Comparison of ENCODE assay signal across 8 cellular contexts in genomic region chr13:50893211-50893852, GRCh38. TPM values are rescaled to one million over a fixed set of nuclear protein-coding genes. Genes with fewer than 3 reads are reported as not detected.
DNase-seq lines count a peak whose midpoint lies in the region; ATAC-seq and TF ChIP-seq lines count a peak whose summit lies in the region.

No MANE protein-coding gene starts in this region.

- no peak overlapping the region for H3K9ac ChIP-seq in SK-N-MC (ENCODE audit: insufficient read length)

- H3K4me1 Mint-ChIP-seq in CD4-positive, alpha-beta T cell (ENCODE audit: low read depth), result peaks cover 43% of the 10 kb centered on the region
- peaks cover 63% of the 10 kb centered on the region for H3K4me1 Mint-ChIP-seq in memory B cell

- peak; percentile 92 for ATAC-seq in CD4-positive, alpha-beta T cell (ENCODE audit: poor library complexity)
- ATAC-seq in GM19328 (IDR thresholded peaks at IDR 0.05; ENCODE audit: unreplicated experiment), result peak; percentile 73
- ATAC-seq in HG03342 (IDR thresholded peaks at IDR 0.05; ENCODE audit: unreplicated experiment), result peak; percentile 82
- ATAC-seq in memory B cell (ENCODE audit: low read depth), result peak; percentile 77

- no peaks in the 10 kb centered on the region for H3K27me3 Mint-ChIP-seq in CD4-positive, alpha-beta T cell
- no peaks in the 10 kb centered on the region for H3K27me3 Mint-ChIP-seq in memory B cell

- peaks cover 6% of the 10 kb centered on the region for H3K9me3 Mint-ChIP-seq in CD4-positive, alpha-beta T cell
- peaks cover 3% of the 10 kb centered on the region for H3K9me3 Mint-ChIP-seq in memory B cell

- no peaks in the 10 kb centered on the region for H3K4me1 ChIP-seq in testis

- WGBS in testis, 2 donors, result 56 to 58% methylated on average over 4 of the region's 4 CpGs

- H3K36me3 ChIP-seq in SK-N-MC (ENCODE audit: insufficient read depth, low read length) (no peaks in the 10 kb centered on the region), testis (ENCODE audit: low read depth, missing control alignments) (no peaks in the 10 kb centered on the region)

- peak overlapping the region; percentile 83 for H3K4me3 Mint-ChIP-seq in CD4-positive, alpha-beta T cell
- peak overlapping the region; percentile 69 for H3K4me3 Mint-ChIP-seq in memory B cell

- H3K27ac ChIP-seq in CD4-positive, alpha-beta T cell (ENCODE audit: low read depth, low read length), result peak overlapping the region; percentile 66
- peak overlapping the region; percentile 64 for H3K27ac ChIP-seq in SK-N-MC
- no peak overlapping the region for H3K27ac ChIP-seq in testis

- no peak for TF ChIP-seq POLR2A in testis (IDR thresholded peaks at IDR 0.05)

- peak in 1 of 10 experiments; percentile 22 for DNase-seq in CD4-positive, alpha-beta T cell
- DNase-seq in SK-N-MC (ENCODE audit: low read depth, low spot score) (peak; percentile 94), memory B cell (ENCODE audit: low spot score in 2 of 2) (no peak), DMS153 treated with DMSO at 0.1 percent for 48 hours (lab: John Stamatoyannopoulos, UW; ENCODE audit: unreplicated experiment) (no peak), ureter (ENCODE audit: low spot score) (no peak), testis (no peak)

- peak overlapping the region; percentile 84 for H3K27ac Mint-ChIP-seq in CD4-positive, alpha-beta T cell
- H3K27ac Mint-ChIP-seq in memory B cell, result peak overlapping the region; percentile 87

- H3K27me3 ChIP-seq in CD4-positive, alpha-beta T cell (ENCODE audit: control insufficient read depth, insufficient read depth, low read length), result no peaks in the 10 kb centered on the region
- no peaks in the 10 kb centered on the region for H3K27me3 ChIP-seq in testis

- intact Hi-C loops in CD4-positive, alpha-beta T cell (cut with DNase I, micrococcal nuclease), result loop anchor here (1.0 to 5.0 kb wide), 2 partner anchors 16 to 761 kb away; partner anchors contain the start of gene RNASEH2B (in 1 of the 2)
- intact Hi-C loops in testis (cut with DNase I; ENCODE audit: low total_unique reads), result no loop called here

- CTCF ChIA-PET in CD4-positive, alpha-beta T cell (lab: Charles Lee), result interaction anchor here (0.7 to 2.1 kb wide), 5 partner anchors 15 to 896 kb away, joined by 3 to 10 read pairs (median 4); partner anchors contain the start of gene TRIM13

- H3K36me3 Mint-ChIP-seq in CD4-positive, alpha-beta T cell (ENCODE audit: low read depth), result peaks cover 5% of the 10 kb centered on the region
- H3K36me3 Mint-ChIP-seq in memory B cell, result peaks cover 2% of the 10 kb centered on the region

- no peak for TF ChIP-seq CTCF in CD4-positive, alpha-beta T cell (IDR thresholded peaks at IDR 0.05)
- TF ChIP-seq CTCF in testis (IDR thresholded peaks at IDR 0.05), result no peak

- H3K9me3 ChIP-seq in CD4-positive, alpha-beta T cell (ENCODE audit: control insufficient read depth, low read length), result no peaks in the 10 kb centered on the region
- H3K9me3 ChIP-seq in SK-N-MC (ENCODE audit: low read depth, low read length) (no peaks in the 10 kb centered on the region), testis (no peaks in the 10 kb centered on the region)

- POLR2A ChIA-PET in CD4-positive, alpha-beta T cell (lab: Charles Lee), result interaction anchor here (0.7 to 7.1 kb wide), 11 partner anchors 9 to 1101 kb away, joined by 3 to 113 read pairs (median 6); partner anchors contain the start of genes KPNA3, RNASEH2B and TRIM13

- H3K4me3 ChIP-seq in SK-N-MC (peak overlapping the region; percentile 55), testis (no peak overlapping the region)

RNA-seq across cellular contexts. Expression of gene RNASEH2B, which starts 16.3 kb away (rescaled TPM):
- 10 to 100 TPM; 68.4 to 74.6 TPM for total RNA-seq in CD4-positive, alpha-beta T cell
- total RNA-seq in ureter, result 67.2 TPM
- total RNA-seq in testis, result 10 to 100 TPM; 38.2 to 43.4 TPM
- 52.3 TPM for polyA plus RNA-seq in testis (ENCODE audit: insufficient read depth, low read depth, low replicate concordance)

RNA-seq across cellular contexts. Expression of gene DLEU7, which starts 49.8 kb away (rescaled TPM):
- total RNA-seq in CD4-positive, alpha-beta T cell, result not detected
- total RNA-seq in ureter (not detected), testis (under 1 TPM; 0.71 to 0.81 TPM)
- 0.47 TPM for polyA plus RNA-seq in testis (ENCODE audit: insufficient read depth, low read depth, low replicate concordance)

Comparison
In these comparisons a context has a peak if more than half of its experiments do, and no peak if none do; other contexts are left out.
1. H3K27ac ChIP-seq: peak in CD4-positive, alpha-beta T cell (single experiment) and SK-N-MC (single experiment); none in testis (0 of 2).
2. Peak in every context shown above with its lines, with median percentiles within 50 percentile points of each other: ATAC-seq.